Comparison of ENCODE assay signal across 2 cellular contexts in the genomic region with DNA sequence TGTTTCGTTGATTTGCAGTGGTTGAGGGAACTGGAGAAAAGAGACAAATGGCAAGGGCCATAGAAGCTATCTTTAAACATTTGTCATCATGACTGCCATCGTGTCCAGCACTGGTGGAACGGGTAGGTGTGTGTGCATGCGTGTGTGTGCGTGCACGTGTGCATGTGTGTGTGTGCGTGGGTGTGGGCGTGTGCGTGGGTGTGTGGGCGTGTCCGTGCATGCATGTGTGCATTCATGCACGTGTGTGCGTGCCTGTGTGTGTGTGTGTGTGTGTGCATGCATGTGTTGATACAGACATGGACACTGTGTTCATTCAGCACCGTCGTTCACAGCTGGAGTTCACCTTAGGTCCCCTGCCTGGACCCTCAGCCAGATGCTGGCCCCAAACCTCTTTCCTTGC.
TF ChIP-seq lines count a peak whose summit lies in the region.

No MANE protein-coding gene starts in this region.

TF ChIP-seq in IMR-90, 13 proteins besides CTCF, POLR2A, EP300 and RAD21:
- TF ChIP-seq RCOR1 (IDR thresholded peaks at IDR 0.05; ENCODE audit: insufficient replicate concordance, low read length) (no peak), SMC3 (IDR thresholded peaks at IDR 0.05; ENCODE audit: low read depth, low read length) (no peak), NFE2L2 (IDR thresholded peaks at IDR 0.05; ENCODE audit: low read depth, low read length) (no peak), MAZ (IDR thresholded peaks at IDR 0.05; ENCODE audit: borderline replicate concordance, low read depth, low read length) (no peak), CEBPB (IDR thresholded peaks at IDR 0.05; ENCODE audit: low read depth, low read length) (no peak), FOS (IDR thresholded peaks at IDR 0.05; ENCODE audit: low read depth, low read length) (no peak), CHD1 (IDR thresholded peaks at IDR 0.05; ENCODE audit: low read depth, low read length) (no peak), RFX5 (IDR thresholded peaks at IDR 0.05; ENCODE audit: low read depth, low read length) (no peak), BHLHE40 (IDR thresholded peaks at IDR 0.05; ENCODE audit: low read depth, low read length) (no peak), MAFK (IDR thresholded peaks at IDR 0.05; ENCODE audit: low read depth, low read length) (no peak)
- TF ChIP-seq, protein P1, sequence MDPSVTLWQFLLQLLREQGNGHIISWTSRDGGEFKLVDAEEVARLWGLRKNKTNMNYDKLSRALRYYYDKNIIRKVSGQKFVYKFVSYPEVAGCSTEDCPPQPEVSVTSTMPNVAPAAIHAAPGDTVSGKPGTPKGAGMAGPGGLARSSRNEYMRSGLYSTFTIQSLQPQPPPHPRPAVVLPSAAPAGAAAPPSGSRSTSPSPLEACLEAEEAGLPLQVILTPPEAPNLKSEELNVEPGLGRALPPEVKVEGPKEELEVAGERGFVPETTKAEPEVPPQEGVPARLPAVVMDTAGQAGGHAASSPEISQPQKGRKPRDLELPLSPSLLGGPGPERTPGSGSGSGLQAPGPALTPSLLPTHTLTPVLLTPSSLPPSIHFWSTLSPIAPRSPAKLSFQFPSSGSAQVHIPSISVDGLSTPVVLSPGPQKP (IDR thresholded peaks at IDR 0.05; ENCODE audit: borderline replicate concordance, low read depth, low read length) = no peak

TF ChIP-seq in H1, 55 proteins besides CTCF, POLR2A, EP300 and RAD21:
- TF ChIP-seq SP4 (IDR thresholded peaks at IDR 0.05; ENCODE audit: low read length) = no peak
- TF ChIP-seq CREB1 (IDR thresholded peaks at IDR 0.05) = no peak
- TF ChIP-seq RFX5 (IDR thresholded peaks at IDR 0.05; ENCODE audit: borderline replicate concordance, low read depth, low read length) = no peak
- TF ChIP-seq BRCA1 (IDR thresholded peaks at IDR 0.05; ENCODE audit: low read depth, low read length) = no peak
- TF ChIP-seq TAF1 (IDR thresholded peaks at IDR 0.05; ENCODE audit: low read depth, low read length) = no peak
- TF ChIP-seq HDAC6 (IDR thresholded peaks at IDR 0.05; ENCODE audit: low read depth, low read length) = no peak
- no peak for TF ChIP-seq PHF8 (conservative IDR thresholded peaks at IDR 0.05; ENCODE audit: low read depth, low read length)
- no peak for TF ChIP-seq SIRT6 (IDR thresholded peaks at IDR 0.05; ENCODE audit: low read length)
- no peak for TF ChIP-seq GABPA (IDR thresholded peaks at IDR 0.05; ENCODE audit: borderline replicate concordance, insufficient read depth, low read length)
- TF ChIP-seq GTF2F1 (IDR thresholded peaks at IDR 0.05; ENCODE audit: borderline replicate concordance, low read depth, low read length) = no peak
